18 cellular contexts compared by ENCODE assay signal in genomic region chr20:19094959-19095541, GRCh38.
DNase-seq lines count a peak whose midpoint lies in the region; TF ChIP-seq lines count a peak whose summit lies in the region.
"Had no signal": no experiment of that assay in that cellular context is flagged by ENCODE, and none has a peak within 500 bp of the region (broad histone marks: within the 10 kb centered on the region; RNA-seq: fewer than 3 reads in every experiment).

No MANE protein-coding gene starts in this region.

- no peaks in the 10 kb centered on the region for H3K36me3 Mint-ChIP-seq in MCF 10A (ENCODE audit: insufficient read depth, unreplicated experiment)
- H3K36me3 Mint-ChIP-seq: CD14-positive monocyte had no signal

- H3K27me3 Mint-ChIP-seq in MCF 10A (ENCODE audit: insufficient read depth, unreplicated experiment) = no peaks in the 10 kb centered on the region

- no peak overlapping the region for H3K27ac ChIP-seq in breast epithelium
- no peak overlapping the region for H3K27ac ChIP-seq in suprapubic skin
- H3K27ac ChIP-seq: KMS-11 had no signal

- H3K27ac Mint-ChIP-seq in MCF 10A (ENCODE audit: low read depth, unreplicated experiment) = no peak overlapping the region
- H3K27ac Mint-ChIP-seq: CD14-positive monocyte; HFFc6; T-helper 1 cell treated with Interleukin-12 subunit alpha and Interleukin-12 subunit beta and Interleukin-4 antibody, amounts not matched to agents 30 μg/mL and 1 μg/mL, for 36 hours had no signal

- CTCF ChIA-PET in MCF 10A (lab: Yijun Ruan, JAX) = no interaction called here

- intact Hi-C loops in MCF 10A (cut with micrococcal nuclease) = no loop called here
- intact Hi-C loops in breast epithelium (cut with DNase I; ENCODE audit: low total_unique reads) = no loop called here

- no peak for TF ChIP-seq EP300 in suprapubic skin (IDR thresholded peaks at IDR 0.05)

- BruUV-seq in MCF 10A (replicated peaks; lab: Mats Ljungman, UMichigan) = no TSS peak

- H3K27me3 ChIP-seq in breast epithelium (no peaks in the 10 kb centered on the region), MG63 (no peaks in the 10 kb centered on the region), suprapubic skin (no peaks in the 10 kb centered on the region)

- WGBS in suprapubic skin = 85% methylated on average over 5 of the region's 5 CpGs

- H3K9me3 Mint-ChIP-seq in MCF 10A (ENCODE audit: unreplicated experiment) = peaks cover 21% of the 10 kb centered on the region
- H3K9me3 Mint-ChIP-seq: T-helper 1 cell treated with Interleukin-12 subunit alpha and Interleukin-12 subunit beta and Interleukin-4 antibody, amounts not matched to agents 30 μg/mL and 1 μg/mL, for 36 hours had no signal

- H3K9me3 ChIP-seq in breast epithelium (no peaks in the 10 kb centered on the region), MG63 (no peaks in the 10 kb centered on the region), suprapubic skin (no peaks in the 10 kb centered on the region)
- H3K9me3 ChIP-seq: Caco-2 had no signal

- H3K4me1 Mint-ChIP-seq in MCF 10A (ENCODE audit: insufficient read depth, unreplicated experiment) = no peaks in the 10 kb centered on the region

- no peaks in the 10 kb centered on the region for H3K36me3 ChIP-seq in breast epithelium
- no peaks in the 10 kb centered on the region for H3K36me3 ChIP-seq in MG63
- H3K36me3 ChIP-seq in suprapubic skin = no peaks in the 10 kb centered on the region

- no peaks in the 10 kb centered on the region for H3K4me1 ChIP-seq in breast epithelium
- no peaks in the 10 kb centered on the region for H3K4me1 ChIP-seq in suprapubic skin
- H3K4me1 ChIP-seq: Caco-2 had no signal

- no peak for TF ChIP-seq CTCF in MCF 10A (IDR thresholded peaks at IDR 0.05; ENCODE audit: unreplicated experiment)
- no peak for TF ChIP-seq CTCF in breast epithelium (IDR thresholded peaks at IDR 0.05)
- TF ChIP-seq CTCF in suprapubic skin (IDR thresholded peaks at IDR 0.05) = no peak

- no peak overlapping the region for H3K4me3 Mint-ChIP-seq in MCF 10A (ENCODE audit: unreplicated experiment)
- H3K4me3 Mint-ChIP-seq: CD14-positive monocyte; HFFc6; T-helper 1 cell treated with Interleukin-12 subunit alpha and Interleukin-12 subunit beta and Interleukin-4 antibody, amounts not matched to agents 30 μg/mL and 1 μg/mL, for 36 hours had no signal

- no peak for TF ChIP-seq POLR2A in breast epithelium (IDR thresholded peaks at IDR 0.05)
- no peak for TF ChIP-seq POLR2A in suprapubic skin (IDR thresholded peaks at IDR 0.05)

- H3K4me3 ChIP-seq in breast epithelium (no peak overlapping the region), MG63 (no peak overlapping the region), suprapubic skin (no peak overlapping the region)

- POLR2A ChIA-PET in MCF 10A (lab: Yijun Ruan, JAX) = no interaction called here

- DNase-seq in MCF 10A (ENCODE audit: unreplicated experiment) (peak; percentile 45), breast epithelium (ENCODE audit: low spot score in 2 of 2) (no peak), SW480 (ENCODE audit: low spot score) (peak; percentile 17), mucosa of gallbladder (ENCODE audit: low spot score) (peak; percentile 63), MG63 (no peak), NCI-H1092 (lab: John Stamatoyannopoulos, UW) (no peak), suprapubic skin (ENCODE audit: low spot score in 2 of 2) (no peak)
- DNase-seq in activated effector memory CD4-positive, alpha-beta T cell treated with Interleukin-2 at 50 U/mL for 16 hours = no peak
- DNase-seq: DMS79 treated with DMSO at 0.1 percent for 48 hours, HFFc6, NCI-H1417, NCI-H2171 treated with DMSO at 0.1 percent for 48 hours, NCI-H526 treated with DMSO at 0.1 percent for 48 hours, SHP77 had no signal

Comparison
In these comparisons a context has a peak if more than half of its experiments do, and no peak if none do; other contexts are left out.
1. DNase-seq: peak in MCF 10A (single experiment), SW480 (single experiment) and mucosa of gallbladder (single experiment); none in breast epithelium (0 of 2), activated effector memory CD4-positive, alpha-beta T cell treated with Interleukin-2 at 50 U/mL for 16 hours (single experiment), MG63 (single experiment), NCI-H1092 (single experiment) and suprapubic skin (0 of 2).